Comparison of ENCODE assay signal across 33 cellular contexts in genomic region chr10:117092386-117092785, GRCh38. TPM values are rescaled to one million over a fixed set of nuclear protein-coding genes. Genes with fewer than 3 reads are reported as not detected.
"Had no signal": no experiment of that assay in that cellular context is flagged by ENCODE, and none has a peak within 500 bp of the region (broad histone marks: within the 10 kb centered on the region; RNA-seq: fewer than 3 reads in every experiment).

No MANE protein-coding gene starts in this region.

- H3K27ac Mint-ChIP-seq: activated CD4-positive, alpha-beta T cell treated with anti-CD3 and anti-CD28 coated beads for 36 hours; activated naive CD8-positive, alpha-beta T cell; endodermal cell; naive thymus-derived CD8-positive, alpha-beta T cell; stimulated activated memory B cell treated with anti-CD40 and anti-IgM and Interleukin-4, amounts not matched to agents 10 μg/mL and 1 μg/mL and 100 μg/mL, for 72 hours had no signal

- H3K4me1 ChIP-seq: esophagus muscularis mucosa, foreskin keratinocyte, pancreas, prostate gland, sigmoid colon, tibial nerve had no signal

- H3K27ac ChIP-seq: esophagus muscularis mucosa, foreskin keratinocyte, hepatocyte, pancreas, prostate gland, sigmoid colon, tibial nerve had no signal

- H3K9me3 Mint-ChIP-seq: endodermal cell; neural crest cell; stimulated activated memory B cell treated with anti-CD40 and anti-IgM and Interleukin-4, amounts not matched to agents 10 μg/mL and 1 μg/mL and 100 μg/mL, for 72 hours had no signal

- DNase-seq: activated CD4-positive, alpha-beta T cell treated with anti-CD3 and anti-CD28 coated beads for 36 hours; activated CD4-positive, alpha-beta T cell treated with anti-CD3 and anti-CD28 coated beads, Interleukin-2, amount 50 U/mL, for 48 hours; activated CD4-positive, CD25-positive, alpha-beta regulatory T cell; activated CD8-positive, alpha-beta memory T cell treated with anti-CD3 and anti-CD28 coated beads for 24 hours; activated effector memory CD4-positive, alpha-beta T cell treated with Interleukin-2 at 50 U/mL for 16 hours; activated naive CD4-positive, alpha-beta T cell treated with Interleukin-2 at 50 U/mL for 16 hours; cortex of kidney; endodermal cell; foreskin keratinocyte; islet precursor cell; left cardiac atrium; mammary epithelial cell; midbrain; naive thymus-derived CD8-positive, alpha-beta T cell; pancreas; sigmoid colon; stimulated activated CD4-positive, alpha-beta T cell treated with anti-CD3 and anti-CD28 coated beads, Interleukin-1b, Interleukin-23, amount 100 ng/mL, for 48 hours; stimulated activated CD4-positive, alpha-beta T cell treated with anti-CD3 and anti-CD28 coated beads, Interleukin-4, amount 100 ng/mL, for 4 hours; stimulated activated CD8-positive, alpha-beta memory T cell treated with anti-CD3 and anti-CD28 coated beads, Interleukin-4, amount 100 ng/mL, for 48 hours had no signal

- H3K9me3 ChIP-seq: esophagus muscularis mucosa, pancreas, prostate gland, sigmoid colon, tibial nerve had no signal

- H3K36me3 ChIP-seq: esophagus muscularis mucosa, pancreas, prostate gland, sigmoid colon, tibial nerve had no signal

- H2AFZ ChIP-seq: hepatocyte had no signal

- H3K4me1 Mint-ChIP-seq: activated CD4-positive, alpha-beta T cell treated with anti-CD3 and anti-CD28 coated beads for 36 hours; naive thymus-derived CD8-positive, alpha-beta T cell; stimulated activated memory B cell treated with anti-CD40 and anti-IgM and Interleukin-4, amounts not matched to agents 10 μg/mL and 1 μg/mL and 100 μg/mL, for 72 hours had no signal

- H3K4me2 ChIP-seq: hepatocyte, smooth muscle cell had no signal

- H3K27me3 ChIP-seq: pancreas, tibial nerve had no signal

- H3K4me3 Mint-ChIP-seq: activated CD4-positive, alpha-beta T cell treated with anti-CD3 and anti-CD28 coated beads for 36 hours; activated naive CD8-positive, alpha-beta T cell; endodermal cell; naive thymus-derived CD8-positive, alpha-beta T cell; neural crest cell; stimulated activated memory B cell treated with anti-CD40 and anti-IgM and Interleukin-4, amounts not matched to agents 10 μg/mL and 1 μg/mL and 100 μg/mL, for 72 hours had no signal

- H3K4me3 ChIP-seq: esophagus muscularis mucosa, hepatocyte, pancreas, prostate gland, sigmoid colon, smooth muscle cell, tibial nerve had no signal

- H3K79me2 ChIP-seq: hepatocyte had no signal

- H3K36me3 Mint-ChIP-seq: activated naive CD8-positive, alpha-beta T cell; naive thymus-derived CD8-positive, alpha-beta T cell; stimulated activated memory B cell treated with anti-CD40 and anti-IgM and Interleukin-4, amounts not matched to agents 10 μg/mL and 1 μg/mL and 100 μg/mL, for 72 hours had no signal

RNA-seq across cellular contexts. Expression of gene VAX1, which starts 45.7 kb away (rescaled TPM):
- total RNA-seq: activated CD4-positive, alpha-beta T cell treated with anti-CD3 and anti-CD28 coated beads for 36 hours; cerebellum; esophagus muscularis mucosa; glomerular endothelial cell; hepatocyte; left cardiac atrium; liver; mammary epithelial cell; naive thymus-derived CD8-positive, alpha-beta T cell; pancreas; prostate gland; sigmoid colon; smooth muscle cell; T-helper 1 cell treated with Interleukin-12 subunit alpha and Interleukin-12 subunit beta and Interleukin-4 antibody, amounts not matched to agents 30 ng/mL and 1 ng/mL, for 36 hours; tibial nerve; urinary bladder had no signal
- polyA plus RNA-seq: adipose tissue; hepatocyte; liver; mammary epithelial cell; naive thymus-derived CD8-positive, alpha-beta T cell; pancreas; sigmoid colon; smooth muscle cell; urinary bladder had no signal
